15 cellular contexts compared by ENCODE assay signal in the genomic region with DNA sequence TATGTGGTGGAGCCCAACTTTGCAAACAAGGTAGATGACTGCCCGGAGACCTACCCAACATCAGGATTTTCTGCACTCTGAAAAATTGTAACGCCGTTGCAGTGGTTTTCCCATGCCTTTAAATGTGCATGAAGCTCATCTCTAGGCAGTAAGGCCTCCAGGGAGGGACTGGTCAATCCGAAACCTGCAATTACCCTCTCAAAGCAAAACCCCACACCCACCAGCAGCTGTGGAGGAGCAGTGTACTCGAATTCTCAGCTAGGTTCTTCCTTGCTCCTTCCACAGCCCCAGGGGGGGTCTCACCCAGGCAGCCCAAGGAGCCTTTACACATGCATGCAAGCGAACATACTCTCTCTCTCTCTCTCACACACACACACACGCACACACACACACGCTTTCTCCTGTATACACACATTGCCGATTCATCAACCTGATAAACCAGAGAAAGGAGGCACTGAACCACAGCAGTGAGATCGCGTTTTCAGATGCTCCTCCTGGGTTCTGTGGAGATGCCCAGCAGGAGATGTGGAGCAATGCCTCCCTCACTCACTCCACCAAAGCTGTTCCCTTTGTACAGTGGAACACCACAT.
"Had no signal": no experiment of that assay in that cellular context is flagged by ENCODE, and none has a peak within 500 bp of the region (broad histone marks: within the 10 kb centered on the region; RNA-seq: fewer than 3 reads in every experiment).

No MANE protein-coding gene starts in this region.

- ATAC-seq: foreskin keratinocyte had no signal

- H3K4me3 ChIP-seq: breast epithelium, lung, stomach, thoracic aorta had no signal

- H3K9me3 Mint-ChIP-seq: activated CD4-positive, alpha-beta memory T cell treated with anti-CD3 and anti-CD28 coated beads for 36 hours; naive B cell had no signal

- H3K27ac Mint-ChIP-seq: activated CD4-positive, alpha-beta memory T cell treated with anti-CD3 and anti-CD28 coated beads for 36 hours; naive B cell had no signal

- H3K36me3 Mint-ChIP-seq: activated CD4-positive, alpha-beta memory T cell treated with anti-CD3 and anti-CD28 coated beads for 36 hours; naive B cell had no signal

- H3K4me1 Mint-ChIP-seq: naive B cell had no signal

- DNase-seq: activated CD4-positive, alpha-beta memory T cell treated with anti-CD3 and anti-CD28 coated beads for 36 hours; activated CD4-positive, CD25-positive, alpha-beta regulatory T cell; activated T-cell treated with anti-CD3 and anti-CD28 coated beads, Interleukin-2, amount 50 U/mL, for 48 hours; aorta; foreskin keratinocyte; head of caudate nucleus; left colon; midbrain; naive B cell; stimulated activated CD4-positive, alpha-beta T cell treated with anti-CD3 and anti-CD28 coated beads, Interleukin-15, amount 100 ng/mL, for 24 hours; stimulated activated CD4-positive, alpha-beta T cell treated with anti-CD3 and anti-CD28 coated beads, Interleukin-4, amount 100 ng/mL, for 24 hours; stomach had no signal

- H3K4me3 Mint-ChIP-seq: activated CD4-positive, alpha-beta memory T cell treated with anti-CD3 and anti-CD28 coated beads for 36 hours; naive B cell had no signal
